ENCODE assay signal across 26 cellular contexts in the genomic region with DNA sequence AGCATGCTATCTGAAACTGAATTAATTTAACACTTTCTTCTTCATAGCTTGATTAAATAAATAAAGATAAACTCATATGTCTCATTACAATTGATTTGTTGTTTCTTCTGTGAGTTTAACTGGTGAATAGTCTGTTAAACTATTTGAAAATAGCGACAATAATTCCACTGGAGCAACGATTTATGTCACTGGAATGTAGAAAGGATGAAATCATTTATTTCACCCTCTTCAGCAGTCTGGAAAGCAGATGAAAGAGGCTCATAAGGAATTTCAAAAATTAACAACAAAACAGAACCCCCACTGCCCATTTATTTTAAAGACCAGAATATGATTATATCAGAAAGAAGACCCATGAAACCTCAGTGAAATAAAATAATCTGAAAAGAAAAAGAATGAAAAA.
DNase-seq lines count a peak whose midpoint lies in the region; ATAC-seq and TF ChIP-seq lines count a peak whose summit lies in the region.
"Had no signal": no experiment of that assay in that cellular context is flagged by ENCODE, and none has a peak within 500 bp of the region (broad histone marks: within the 10 kb centered on the region; RNA-seq: fewer than 3 reads in every experiment).

No MANE protein-coding gene starts in this region.

- no peaks in the 10 kb centered on the region for H3K36me3 ChIP-seq in H7 (replicated peaks; ENCODE audit: control insufficient read depth, insufficient read depth, low read length)
- H3K36me3 ChIP-seq: BLaER1, MG63 had no signal

- DNase-seq in AG20443 (ENCODE audit: low spot score) (peak; percentile 7), LHCN-M2 (ENCODE audit: low read depth) (peak; percentile 1), astrocyte of the hippocampus (ENCODE audit: low read depth, low spot score) (peak; percentile 5), foreskin fibroblast (peak; percentile 7 to 9), LoVo (ENCODE audit: low spot score) (no peak), NCI-H2227 treated with DMSO at 0.1 percent for 48 hours (lab: John Stamatoyannopoulos, UW) (no peak), H7 (no peak)
- DNase-seq: 8988T; ACHN; CD4-positive, CD25-positive, alpha-beta regulatory T cell; Kasumi-1; MG63; NCI-H1105 treated with DMSO at 0.1 percent for 48 hours; NCI-H146; NCI-H1930; NCI-H2107; NCI-H446 treated with DMSO at 0.1 percent for 48 hours; NCI-H526 treated with DMSO at 0.1 percent for 48 hours; SHP77 treated with DMSO at 0.1 percent for 48 hours; SK-N-SH; SW 1271 had no signal

- no peak for ATAC-seq in HG03196 (IDR thresholded peaks at IDR 0.05; ENCODE audit: unreplicated experiment)
- ATAC-seq: HepG2, K562, Panc1 had no signal

- H3K4me3 ChIP-seq in foreskin fibroblast (ENCODE audit: low read depth in 1 of 2, low read length in 2 of 2) (no peak overlapping the region), H7 (ENCODE audit: insufficient read depth, low read depth, low read length) (no peak overlapping the region)
- H3K4me3 ChIP-seq: BLaER1, K562, MG63 had no signal

- no peaks in the 10 kb centered on the region for H3K27me3 ChIP-seq in H7 (ENCODE audit: control insufficient read depth, insufficient read depth, low read length)
- H3K27me3 ChIP-seq: BLaER1, MG63 had no signal

- no peak for TF ChIP-seq CTCF in foreskin fibroblast (IDR thresholded peaks at IDR 0.05; ENCODE audit: low read depth, low read length)

Comparison
In these comparisons a context has a peak if more than half of its experiments do, and no peak if none do; other contexts are left out.
1. DNase-seq: peak in AG20443 (single experiment), LHCN-M2 (single experiment), astrocyte of the hippocampus (single experiment) and foreskin fibroblast (2 of 2); none in LoVo (single experiment), NCI-H2227 treated with DMSO at 0.1 percent for 48 hours (single experiment) and H7 (single experiment).